Comparison of ENCODE assay signal across 8 cellular contexts in genomic region chr22:36029406-36029755, GRCh38. TPM values are rescaled to one million over a fixed set of nuclear protein-coding genes. Genes with fewer than 3 reads are reported as not detected.
DNase-seq lines count a peak whose midpoint lies in the region; ATAC-seq and TF ChIP-seq lines count a peak whose summit lies in the region.

No MANE protein-coding gene starts in this region.

- DNase-seq in GM20000 (ENCODE audit: low spot score) (peak; percentile 17), T-helper 17 cell (no peak), fibroblast of the aortic adventitia (ENCODE audit: low read depth) (no peak), skeletal muscle cell (ENCODE audit: low read depth) (no peak), T-helper 9 cell (no peak)
- no peak for DNase-seq in stimulated activated naive CD4-positive, alpha-beta T cell treated with Interleukin-2 at 50 U/mL for 16 hours (lab: John Stamatoyannopoulos, UW)

- no peak for TF ChIP-seq CTCF in GM20000 (IDR thresholded peaks at IDR 0.05; ENCODE audit: extremely low read depth, missing control alignments)
- TF ChIP-seq CTCF in fibroblast of the aortic adventitia (IDR thresholded peaks at IDR 0.05; ENCODE audit: insufficient read depth, low read length) = no peak

- H3K4me3 ChIP-seq in fibroblast of the aortic adventitia (ENCODE audit: low read depth, low read length) = peak overlapping the region; percentile 68
- peak overlapping the region; percentile 89 for H3K4me3 ChIP-seq in skeletal muscle cell (ENCODE audit: low read depth, low read length)

- peak overlapping the region; percentile 88 for H3K4me3 Mint-ChIP-seq in T-helper 17 cell

- peaks cover 19% of the 10 kb centered on the region for H3K27me3 Mint-ChIP-seq in T-helper 17 cell

- no peaks in the 10 kb centered on the region for H3K9me3 ChIP-seq in T-helper 17 cell (ENCODE audit: control insufficient read depth, low read length, poor library complexity, severe bottlenecking)

- no peak for ATAC-seq in T-helper 17 cell
- ATAC-seq in GM21381 (IDR thresholded peaks at IDR 0.05; ENCODE audit: unreplicated experiment) = no peak
- no peak for ATAC-seq in HG02970 (IDR thresholded peaks at IDR 0.05; ENCODE audit: low FRiP score, unreplicated experiment)

- no peak overlapping the region for H3K27ac Mint-ChIP-seq in T-helper 17 cell

- peaks cover 2% of the 10 kb centered on the region for H3K36me3 Mint-ChIP-seq in T-helper 17 cell (ENCODE audit: low read depth)

- peaks cover 21% of the 10 kb centered on the region for H3K4me1 Mint-ChIP-seq in T-helper 17 cell

RNA-seq across cellular contexts. Expression of gene RBFOX2, which starts 0.8 kb away (rescaled TPM):
- under 1 TPM; 0.23 to 0.97 TPM for total RNA-seq in T-helper 17 cell
- 85.8 and 187 TPM in 2 replicates for total RNA-seq in fibroblast of the aortic adventitia (ENCODE audit: low replicate concordance)

Comparison
In these comparisons a context has a peak if more than half of its experiments do, and no peak if none do; other contexts are left out.
1. RNA of gene RBFOX2, which starts 0.8 kb away (total RNA-seq): 85.8 to 187 TPM in fibroblast of the aortic adventitia; 0.23 to 0.97 TPM in T-helper 17 cell; every median in the first group is over 10 times any median in the second.